In genomic region chr19:15297416-15298224, GRCh38 we compare ENCODE assay signal across 1 cellular context.
TF ChIP-seq lines count a peak whose summit lies in the region.

No MANE protein-coding gene starts in this region.

TF ChIP-seq in K562, 482 proteins besides CTCF, POLR2A, EP300 and RAD21 (continued from another document and continues in another):
- TF ChIP-seq GABPB1 (CRISPR knock-in tag; IDR thresholded peaks at IDR 0.05) (0 out of 2 replicates have a peak, but pooled peaks have one; percentile 23), ZNF318 (IDR thresholded peaks at IDR 0.05; ENCODE audit: borderline replicate concordance in 1 of 2, low read depth in 1 of 2) (peak in 1 of 2 experiments; percentile 69; a peak in 1 of 4 replicates), DLX4 (CRISPR knock-in tag; IDR thresholded peaks at IDR 0.05) (no peak), CHD1 (IDR thresholded peaks at IDR 0.05; ENCODE audit: low read length) (no peak), TAL1 (IDR thresholded peaks at IDR 0.05) (no peak), BHLHE40 (IDR thresholded peaks at IDR 0.05; ENCODE audit: low read length) (no peak), CREB1 (IDR thresholded peaks at IDR 0.05) (no peak), CREB1 (CRISPR knock-in tag; IDR thresholded peaks at IDR 0.05) (peak; percentile 36; the same call in 1 of the 2 replicates), RNF2 (IDR thresholded peaks at IDR 0.05) (no peak), BCLAF1 (IDR thresholded peaks at IDR 0.05; ENCODE audit: borderline replicate concordance in 1 of 2, control insufficient read depth in 1 of 2, low read depth in 2 of 2, low read length in 1 of 2) (no peak), MYC (IDR thresholded peaks at IDR 0.05; ENCODE audit: low read depth, low read length) (peak; percentile 63; the same call in 1 of the 2 replicates), MYC (CRISPR knock-in tag; IDR thresholded peaks at IDR 0.05; ENCODE audit: borderline replicate concordance, low read depth) (no peak), ZFPM2 (CRISPR knock-in tag; IDR thresholded peaks at IDR 0.05) (no peak), U2AF1 (optimal IDR thresholded peaks at IDR 0.05; ENCODE audit: low read depth, low read length) (no peak), KDM5B (IDR thresholded peaks at IDR 0.05; ENCODE audit: insufficient replicate concordance, low read depth, low read length) (no peak), TRIM24 (IDR thresholded peaks at IDR 0.05) (peak; percentile 77 to 83; a peak in 3 of 4 replicates), SAP30 (IDR thresholded peaks at IDR 0.05; ENCODE audit: borderline replicate concordance, insufficient read depth, low read depth, low read length, poor library complexity, severe bottlenecking) (no peak), SIRT6 (IDR thresholded peaks at IDR 0.05; ENCODE audit: low read depth, low read length) (no peak), ZNF175 (CRISPR knock-in tag; IDR thresholded peaks at IDR 0.05; ENCODE audit: low read depth) (peak; percentile 97), ZEB2 (IDR thresholded peaks at IDR 0.05) (peak; percentile 63; the same call in 1 of the 2 replicates), ZNF76 (CRISPR knock-in tag; IDR thresholded peaks at IDR 0.05; ENCODE audit: borderline replicate concordance) (no peak), DEAF1 (CRISPR knock-in tag; IDR thresholded peaks at IDR 0.05) (no peak), RERE (CRISPR knock-in tag; IDR thresholded peaks at IDR 0.05; ENCODE audit: borderline replicate concordance) (no peak), PHB2 (IDR thresholded peaks at IDR 0.05; ENCODE audit: low read depth) (no peak), THRA (IDR thresholded peaks at IDR 0.05) (no peak), CXXC5 (CRISPR knock-in tag; IDR thresholded peaks at IDR 0.05) (peak; percentile 85), ZNF766 (CRISPR knock-in tag; conservative IDR thresholded peaks at IDR 0.05) (peak; percentile 54; the same call in 1 of the 2 replicates), DMBX1 (CRISPR knock-in tag; IDR thresholded peaks at IDR 0.05; ENCODE audit: borderline replicate concordance) (peak; percentile 93), ATF3 (IDR thresholded peaks at IDR 0.05) (peak; percentile 89; the same call in 1 of the 2 replicates), ATF3 (CRISPR knock-in tag; conservative IDR thresholded peaks at IDR 0.05) (no peak), SPI1 (IDR thresholded peaks at IDR 0.05; ENCODE audit: borderline replicate concordance, low read depth, low read length) (peak; percentile 71; the same call in 1 of the 2 replicates), ZNF408 (CRISPR knock-in tag; IDR thresholded peaks at IDR 0.05; ENCODE audit: low read depth) (no peak), ARID2 (IDR thresholded peaks at IDR 0.05) (no peak), ZBTB49 (CRISPR knock-in tag; IDR thresholded peaks at IDR 0.05; ENCODE audit: borderline replicate concordance) (no peak)
